17 cellular contexts compared by ENCODE assay signal in genomic region chr11:6253196-6253595, GRCh38. TPM values are rescaled to one million over a fixed set of nuclear protein-coding genes. Genes with fewer than 3 reads are reported as not detected.
DNase-seq lines count a peak whose midpoint lies in the region; ATAC-seq and TF ChIP-seq lines count a peak whose summit lies in the region.
"Had no signal": no experiment of that assay in that cellular context is flagged by ENCODE, and none has a peak within 500 bp of the region (broad histone marks: within the 10 kb centered on the region; RNA-seq: fewer than 3 reads in every experiment).

No MANE protein-coding gene starts in this region.

- H3K9me3 ChIP-seq in smooth muscle cell (replicated peaks; ENCODE audit: low read depth), result no peaks in the 10 kb centered on the region
- H3K9me3 ChIP-seq: gastroesophageal sphincter, thyroid gland had no signal

- peaks cover 12% of the 10 kb centered on the region for H3F3A ChIP-seq in smooth muscle cell (ENCODE audit: low read depth)

- intact Hi-C loops in left colon (cut with DNase I, micrococcal nuclease), result no loop called here

- no peaks in the 10 kb centered on the region for H3K36me3 ChIP-seq in smooth muscle cell (ENCODE audit: low read depth)
- H3K36me3 ChIP-seq: BLaER1 treated with 17β-estradiol and CSF1 and Interleukin-3, amounts not matched to agents 10 nM and 100 nM; gastroesophageal sphincter; thyroid gland had no signal

- H2AFZ ChIP-seq in smooth muscle cell (ENCODE audit: low read depth), result peak overlapping the region; percentile 74

- no peak overlapping the region for H3K4me3 ChIP-seq in smooth muscle cell
- H3K4me3 ChIP-seq: BLaER1 treated with 17β-estradiol and CSF1 and Interleukin-3, amounts not matched to agents 10 nM and 100 nM; gastroesophageal sphincter; thyroid gland had no signal

- TF ChIP-seq CTCF in smooth muscle cell (IDR thresholded peaks at IDR 0.05; ENCODE audit: borderline replicate concordance, insufficient read depth, poor library complexity, severe bottlenecking), result no peak

- 25% methylated on average over 1 of the region's 1 CpG for WGBS in smooth muscle cell (ENCODE audit: low lambda C conversion rate)

- H3K4me2 ChIP-seq in smooth muscle cell, result peak overlapping the region; percentile 12
- H3K4me2 ChIP-seq: BLaER1 treated with 17β-estradiol and CSF1 and Interleukin-3, amounts not matched to agents 10 nM and 100 nM had no signal

- H3K79me2 ChIP-seq in smooth muscle cell (ENCODE audit: low read depth), result no peaks in the 10 kb centered on the region

- peaks cover 11% of the 10 kb centered on the region for H3K4me1 ChIP-seq in smooth muscle cell (ENCODE audit: low read depth)
- H3K4me1 ChIP-seq: BLaER1 treated with 17β-estradiol and CSF1 and Interleukin-3, amounts not matched to agents 10 nM and 100 nM; thyroid gland had no signal

- peaks cover 3% of the 10 kb centered on the region for H3K27me3 ChIP-seq in smooth muscle cell (ENCODE audit: low read depth)
- H3K27me3 ChIP-seq: BLaER1 treated with 17β-estradiol and CSF1 and Interleukin-3, amounts not matched to agents 10 nM and 100 nM; thyroid gland had no signal

- peak overlapping the region; percentile 8 for H3K9ac ChIP-seq in smooth muscle cell (ENCODE audit: low read depth)
- H3K9ac ChIP-seq: BLaER1 treated with 17β-estradiol and CSF1 and Interleukin-3, amounts not matched to agents 10 nM and 100 nM had no signal

- H4K20me1 ChIP-seq in smooth muscle cell (ENCODE audit: low read depth), result no peaks in the 10 kb centered on the region
- H4K20me1 ChIP-seq: BLaER1 treated with 17β-estradiol and CSF1 and Interleukin-3, amounts not matched to agents 10 nM and 100 nM had no signal

- H3K27ac ChIP-seq in smooth muscle cell (ENCODE audit: low read depth), result peak overlapping the region; percentile 83
- H3K27ac ChIP-seq: BLaER1 treated with 17β-estradiol and CSF1 and Interleukin-3, amounts not matched to agents 10 nM and 100 nM; thyroid gland had no signal

- peak; percentile 49 for ATAC-seq in GM19023 (IDR thresholded peaks at IDR 0.05; ENCODE audit: unreplicated experiment)
- peak; percentile 85 for ATAC-seq in GM21717 (IDR thresholded peaks at IDR 0.05; ENCODE audit: unreplicated experiment)
- ATAC-seq in HG03159 (IDR thresholded peaks at IDR 0.05; ENCODE audit: unreplicated experiment), result peak; percentile 53
- ATAC-seq in left colon, result no peak
- ATAC-seq in HG02642 (IDR thresholded peaks at IDR 0.05; ENCODE audit: poor library complexity, unreplicated experiment), result no peak
- ATAC-seq: gastroesophageal sphincter, Panc1, WTC11 had no signal

- DNase-seq in smooth muscle cell (lab: John Stamatoyannopoulos, UW; ENCODE audit: unreplicated experiment) (no peak), left colon (no peak), RPMI8226 (no peak)
- DNase-seq: NCI-H1930, NCI-H69, SW 1271, thyroid gland had no signal

RNA-seq across cellular contexts. Expression of gene CCKBR, which starts 6.4 kb away (rescaled TPM):
- total RNA-seq in smooth muscle cell (0.09 and 0.27 TPM in 2 replicates), left colon (not detected)
- polyA plus RNA-seq in smooth muscle cell, result 0.26 and 0.69 TPM in 2 replicates
- total RNA-seq: activated naive CD4-positive, alpha-beta T cell treated with anti-CD3 and anti-CD28 coated beads, Interleukin-2, amount 50 U/mL, for 72 hours; lung microvascular endothelial cell had no signal

RNA-seq across cellular contexts. Expression of gene CNGA4, which starts 14.3 kb away (rescaled TPM):
- total RNA-seq in smooth muscle cell (0.58 TPM in 1 of 2 replicates, not detected in the other), left colon (under 1 TPM in 1 of 2 donors, not detected in 1; 0.14 TPM)
- polyA plus RNA-seq in smooth muscle cell, result not detected in 2 replicates
- total RNA-seq: lung microvascular endothelial cell had no signal

RNA-seq across cellular contexts. Expression of gene FHIP1B, which starts 18.8 kb away (rescaled TPM):
- total RNA-seq in smooth muscle cell, result 16.2 and 17.9 TPM in 2 replicates
- 16.2 and 22.1 TPM in 2 replicates for polyA plus RNA-seq in smooth muscle cell
- total RNA-seq in left colon, result 100 to 1,000 TPM in 1 of 2 donors, 10 to 100 TPM in 1; 93.2 to 103 TPM

RNA-seq across cellular contexts. Expression of gene C11orf42, which starts 47.8 kb away (rescaled TPM):
- total RNA-seq in smooth muscle cell (not detected in 2 replicates), left colon (not detected)
- 0.41 TPM in 1 of 2 replicates, not detected in the other for polyA plus RNA-seq in smooth muscle cell
- total RNA-seq: activated naive CD4-positive, alpha-beta T cell treated with anti-CD3 and anti-CD28 coated beads, Interleukin-2, amount 50 U/mL, for 72 hours; gastroesophageal sphincter; lung microvascular endothelial cell; thyroid gland; WTC11 had no signal

RNA-seq across cellular contexts. Expression of gene OR52W1, which starts 54.2 kb away (rescaled TPM):
- total RNA-seq in smooth muscle cell, result not detected in 2 replicates
- not detected in 2 replicates for polyA plus RNA-seq in smooth muscle cell
- not detected for total RNA-seq in left colon
- total RNA-seq: activated naive CD4-positive, alpha-beta T cell treated with anti-CD3 and anti-CD28 coated beads, Interleukin-2, amount 50 U/mL, for 72 hours; gastroesophageal sphincter; lung microvascular endothelial cell; thyroid gland; WTC11 had no signal

Comparison
In these comparisons a context has a peak if more than half of its experiments do, and no peak if none do; other contexts are left out.
1. ATAC-seq: peak in GM19023 (single experiment), GM21717 (single experiment) and HG03159 (single experiment); none in left colon (single experiment) and HG02642 (single experiment).